In the genomic region with DNA sequence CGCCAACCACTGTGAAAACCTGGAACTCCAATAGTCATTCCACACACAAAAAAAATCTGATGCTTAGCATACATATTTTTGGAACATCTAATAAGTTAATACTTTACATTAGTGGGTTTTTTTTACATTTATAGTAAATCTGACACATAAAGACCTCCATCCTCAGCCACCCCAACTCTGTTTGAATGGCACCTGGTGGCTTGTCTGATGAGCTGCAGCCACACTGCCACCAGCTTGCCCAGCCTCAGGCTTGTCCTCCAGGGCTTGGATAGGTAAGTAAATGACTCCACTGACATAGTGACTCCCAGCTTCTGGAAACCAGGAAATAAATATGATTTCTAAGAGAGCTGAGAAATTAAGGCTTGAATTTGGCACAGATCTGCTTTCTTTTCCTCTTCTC, we compare ENCODE assay signal across 1 cellular context.
TF ChIP-seq lines count a peak whose summit lies in the region.

No MANE protein-coding gene starts in this region.

TF ChIP-seq in GM23338, 12 proteins besides CTCF, POLR2A, EP300 and RAD21:
- TF ChIP-seq, protein P1, sequence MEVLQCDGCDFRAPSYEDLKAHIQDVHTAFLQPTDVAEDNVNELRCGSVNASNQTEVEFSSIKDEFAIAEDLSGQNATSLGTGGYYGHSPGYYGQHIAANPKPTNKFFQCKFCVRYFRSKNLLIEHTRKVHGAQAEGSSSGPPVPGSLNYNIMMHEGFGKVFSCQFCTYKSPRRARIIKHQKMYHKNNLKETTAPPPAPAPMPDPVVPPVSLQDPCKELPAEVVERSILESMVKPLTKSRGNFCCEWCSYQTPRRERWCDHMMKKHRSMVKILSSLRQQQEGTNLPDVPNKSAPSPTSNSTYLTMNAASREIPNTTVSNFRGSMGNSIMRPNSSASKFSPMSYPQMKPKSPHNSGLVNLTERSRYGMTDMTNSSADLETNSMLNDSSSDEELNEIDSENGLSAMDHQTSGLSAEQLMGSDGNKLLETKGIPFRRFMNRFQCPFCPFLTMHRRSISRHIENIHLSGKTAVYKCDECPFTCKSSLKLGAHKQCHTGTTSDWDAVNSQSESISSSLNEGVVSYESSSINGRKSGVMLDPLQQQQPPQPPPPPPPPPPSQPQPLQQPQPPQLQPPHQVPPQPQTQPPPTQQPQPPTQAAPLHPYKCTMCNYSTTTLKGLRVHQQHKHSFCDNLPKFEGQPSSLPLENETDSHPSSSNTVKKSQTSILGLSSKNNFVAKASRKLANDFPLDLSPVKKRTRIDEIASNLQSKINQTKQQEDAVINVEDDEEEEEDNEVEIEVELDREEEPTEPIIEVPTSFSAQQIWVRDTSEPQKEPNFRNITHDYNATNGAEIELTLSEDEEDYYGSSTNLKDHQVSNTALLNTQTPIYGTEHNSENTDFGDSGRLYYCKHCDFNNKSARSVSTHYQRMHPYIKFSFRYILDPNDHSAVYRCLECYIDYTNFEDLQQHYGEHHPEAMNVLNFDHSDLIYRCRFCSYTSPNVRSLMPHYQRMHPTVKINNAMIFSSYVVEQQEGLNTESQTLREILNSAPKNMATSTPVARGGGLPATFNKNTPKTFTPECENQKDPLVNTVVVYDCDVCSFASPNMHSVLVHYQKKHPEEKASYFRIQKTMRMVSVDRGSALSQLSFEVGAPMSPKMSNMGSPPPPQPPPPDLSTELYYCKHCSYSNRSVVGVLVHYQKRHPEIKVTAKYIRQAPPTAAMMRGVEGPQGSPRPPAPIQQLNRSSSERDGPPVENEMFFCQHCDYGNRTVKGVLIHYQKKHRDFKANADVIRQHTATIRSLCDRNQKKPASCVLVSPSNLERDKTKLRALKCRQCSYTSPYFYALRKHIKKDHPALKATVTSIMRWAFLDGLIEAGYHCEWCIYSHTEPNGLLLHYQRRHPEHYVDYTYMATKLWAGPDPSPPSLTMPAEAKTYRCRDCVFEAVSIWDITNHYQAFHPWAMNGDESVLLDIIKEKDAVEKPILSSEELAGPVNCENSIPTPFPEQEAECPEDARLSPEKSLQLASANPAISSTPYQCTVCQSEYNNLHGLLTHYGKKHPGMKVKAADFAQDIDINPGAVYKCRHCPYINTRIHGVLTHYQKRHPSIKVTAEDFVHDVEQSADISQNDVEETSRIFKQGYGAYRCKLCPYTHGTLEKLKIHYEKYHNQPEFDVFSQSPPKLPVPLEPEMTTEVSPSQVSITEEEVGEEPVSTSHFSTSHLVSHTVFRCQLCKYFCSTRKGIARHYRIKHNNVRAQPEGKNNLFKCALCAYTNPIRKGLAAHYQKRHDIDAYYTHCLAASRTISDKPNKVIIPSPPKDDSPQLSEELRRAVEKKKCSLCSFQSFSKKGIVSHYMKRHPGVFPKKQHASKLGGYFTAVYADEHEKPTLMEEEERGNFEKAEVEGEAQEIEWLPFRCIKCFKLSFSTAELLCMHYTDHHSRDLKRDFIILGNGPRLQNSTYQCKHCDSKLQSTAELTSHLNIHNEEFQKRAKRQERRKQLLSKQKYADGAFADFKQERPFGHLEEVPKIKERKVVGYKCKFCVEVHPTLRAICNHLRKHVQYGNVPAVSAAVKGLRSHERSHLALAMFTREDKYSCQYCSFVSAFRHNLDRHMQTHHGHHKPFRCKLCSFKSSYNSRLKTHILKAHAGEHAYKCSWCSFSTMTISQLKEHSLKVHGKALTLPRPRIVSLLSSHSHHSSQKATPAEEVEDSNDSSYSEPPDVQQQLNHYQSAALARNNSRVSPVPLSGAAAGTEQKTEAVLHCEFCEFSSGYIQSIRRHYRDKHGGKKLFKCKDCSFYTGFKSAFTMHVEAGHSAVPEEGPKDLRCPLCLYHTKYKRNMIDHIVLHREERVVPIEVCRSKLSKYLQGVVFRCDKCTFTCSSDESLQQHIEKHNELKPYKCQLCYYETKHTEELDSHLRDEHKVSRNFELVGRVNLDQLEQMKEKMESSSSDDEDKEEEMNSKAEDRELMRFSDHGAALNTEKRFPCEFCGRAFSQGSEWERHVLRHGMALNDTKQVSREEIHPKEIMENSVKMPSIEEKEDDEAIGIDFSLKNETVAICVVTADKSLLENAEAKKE (CRISPR knock-in tag; IDR thresholded peaks at IDR 0.05) = no peak
- TF ChIP-seq, protein P2, sequence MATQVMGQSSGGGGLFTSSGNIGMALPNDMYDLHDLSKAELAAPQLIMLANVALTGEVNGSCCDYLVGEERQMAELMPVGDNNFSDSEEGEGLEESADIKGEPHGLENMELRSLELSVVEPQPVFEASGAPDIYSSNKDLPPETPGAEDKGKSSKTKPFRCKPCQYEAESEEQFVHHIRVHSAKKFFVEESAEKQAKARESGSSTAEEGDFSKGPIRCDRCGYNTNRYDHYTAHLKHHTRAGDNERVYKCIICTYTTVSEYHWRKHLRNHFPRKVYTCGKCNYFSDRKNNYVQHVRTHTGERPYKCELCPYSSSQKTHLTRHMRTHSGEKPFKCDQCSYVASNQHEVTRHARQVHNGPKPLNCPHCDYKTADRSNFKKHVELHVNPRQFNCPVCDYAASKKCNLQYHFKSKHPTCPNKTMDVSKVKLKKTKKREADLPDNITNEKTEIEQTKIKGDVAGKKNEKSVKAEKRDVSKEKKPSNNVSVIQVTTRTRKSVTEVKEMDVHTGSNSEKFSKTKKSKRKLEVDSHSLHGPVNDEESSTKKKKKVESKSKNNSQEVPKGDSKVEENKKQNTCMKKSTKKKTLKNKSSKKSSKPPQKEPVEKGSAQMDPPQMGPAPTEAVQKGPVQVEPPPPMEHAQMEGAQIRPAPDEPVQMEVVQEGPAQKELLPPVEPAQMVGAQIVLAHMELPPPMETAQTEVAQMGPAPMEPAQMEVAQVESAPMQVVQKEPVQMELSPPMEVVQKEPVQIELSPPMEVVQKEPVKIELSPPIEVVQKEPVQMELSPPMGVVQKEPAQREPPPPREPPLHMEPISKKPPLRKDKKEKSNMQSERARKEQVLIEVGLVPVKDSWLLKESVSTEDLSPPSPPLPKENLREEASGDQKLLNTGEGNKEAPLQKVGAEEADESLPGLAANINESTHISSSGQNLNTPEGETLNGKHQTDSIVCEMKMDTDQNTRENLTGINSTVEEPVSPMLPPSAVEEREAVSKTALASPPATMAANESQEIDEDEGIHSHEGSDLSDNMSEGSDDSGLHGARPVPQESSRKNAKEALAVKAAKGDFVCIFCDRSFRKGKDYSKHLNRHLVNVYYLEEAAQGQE (IDR thresholded peaks at IDR 0.05; ENCODE audit: unreplicated experiment) = no peak
- TF ChIP-seq EZH2phosphoT487 (IDR thresholded peaks at IDR 0.05; ENCODE audit: unreplicated experiment) = no peak
- TF ChIP-seq POLR2AphosphoS5 (IDR thresholded peaks at IDR 0.05; ENCODE audit: low read depth) = no peak
- TF ChIP-seq ZNF331 (CRISPR knock-in tag; IDR thresholded peaks at IDR 0.05; ENCODE audit: low read depth) = no peak
- TF ChIP-seq NANOG (IDR thresholded peaks at IDR 0.05; ENCODE audit: borderline replicate concordance) = no peak
- TF ChIP-seq JUNB (IDR thresholded peaks at IDR 0.05; ENCODE audit: unreplicated experiment) = no peak
- TF ChIP-seq, protein P3, sequence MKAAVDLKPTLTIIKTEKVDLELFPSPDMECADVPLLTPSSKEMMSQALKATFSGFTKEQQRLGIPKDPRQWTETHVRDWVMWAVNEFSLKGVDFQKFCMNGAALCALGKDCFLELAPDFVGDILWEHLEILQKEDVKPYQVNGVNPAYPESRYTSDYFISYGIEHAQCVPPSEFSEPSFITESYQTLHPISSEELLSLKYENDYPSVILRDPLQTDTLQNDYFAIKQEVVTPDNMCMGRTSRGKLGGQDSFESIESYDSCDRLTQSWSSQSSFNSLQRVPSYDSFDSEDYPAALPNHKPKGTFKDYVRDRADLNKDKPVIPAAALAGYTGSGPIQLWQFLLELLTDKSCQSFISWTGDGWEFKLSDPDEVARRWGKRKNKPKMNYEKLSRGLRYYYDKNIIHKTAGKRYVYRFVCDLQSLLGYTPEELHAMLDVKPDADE (IDR thresholded peaks at IDR 0.05) = no peak
- TF ChIP-seq EZH2 (IDR thresholded peaks at IDR 0.05; ENCODE audit: low read depth, unreplicated experiment) = no peak
- no peak for TF ChIP-seq CREB1 (CRISPR knock-in tag; IDR thresholded peaks at IDR 0.05; ENCODE audit: low read depth)
- no peak for TF ChIP-seq STAT1 (IDR thresholded peaks at IDR 0.05; ENCODE audit: unreplicated experiment)
- TF ChIP-seq ZNF114 (CRISPR knock-in tag; IDR thresholded peaks at IDR 0.05) = no peak
